In genomic region chr10:96789571-96790108, GRCh38 we compare ENCODE assay signal across 10 cellular contexts. TPM values are rescaled to one million over a fixed set of nuclear protein-coding genes. Genes with fewer than 3 reads are reported as not detected.
DNase-seq lines count a peak whose midpoint lies in the region; ATAC-seq, FAIRE-seq and TF ChIP-seq lines count a peak whose summit lies in the region.
"Had no signal": no experiment of that assay in that cellular context is flagged by ENCODE, and none has a peak within 500 bp of the region (broad histone marks: within the 10 kb centered on the region; RNA-seq: fewer than 3 reads in every experiment).

No MANE protein-coding gene starts in this region.

- no peak overlapping the region for H3K27ac ChIP-seq in GM12878 (ENCODE audit: control insufficient read depth, insufficient read depth)
- H3K27ac ChIP-seq: psoas muscle had no signal

- TF ChIP-seq POLR2A in GM12878 (IDR thresholded peaks at IDR 0.05; ENCODE audit: low read depth, low read length), result no peak

- H3K79me2 ChIP-seq in GM12878 (ENCODE audit: control insufficient read depth, insufficient read depth, low read length), result no peaks in the 10 kb centered on the region

- POLR2A ChIA-PET in GM12878 (lab: Charles Lee), result no interaction called here

- 0% methylated on average over 4 of the region's 4 CpGs for WGBS in GM12878 (ENCODE audit: insufficient coverage, insufficient replicate concordance, low lambda C conversion rate, missing lambda C conversion rate)

- no peak overlapping the region for H2AFZ ChIP-seq in GM12878 (ENCODE audit: control insufficient read depth, low read depth, low read length)

- peaks cover 3% of the 10 kb centered on the region; the same call in 1 of the 2 replicates for H4K20me1 ChIP-seq in GM12878 (ENCODE audit: control insufficient read depth, insufficient read depth)

- H3K4me3 ChIP-seq in GM12878, result no peak overlapping the region
- H3K4me3 ChIP-seq: MG63, psoas muscle had no signal

- H3K36me3 ChIP-seq in GM12878 (ENCODE audit: control insufficient read depth in 2 of 2, insufficient read depth in 2 of 2, low read length in 1 of 2), result no peaks in the 10 kb centered on the region
- H3K36me3 ChIP-seq: MG63 had no signal

- TF ChIP-seq CTCF in GM12878 (IDR thresholded peaks at IDR 0.05 in 2 of 3, conservative IDR thresholded peaks at IDR 0.05 in 1 of 3; ENCODE audit: control insufficient read depth in 2 of 3, extremely low read depth in 1 of 3, insufficient read depth in 1 of 3, low read depth in 3 of 3, low read length in 3 of 3), result peak in 2 of 3 experiments; percentile 25 to 28; a peak in 3 of 6 replicates

- peak; percentile 67 for DNase-seq in DMS53 (lab: John Stamatoyannopoulos, UW)
- DNase-seq in GM12878 (ENCODE audit: low read depth, low spot score), result peak; percentile 37
- DNase-seq in dermis blood vessel endothelial cell, result no peak
- DNase-seq in stimulated activated CD4-positive, alpha-beta T cell treated with anti-CD3 and anti-CD28 coated beads, Interleukin-15, amount 100 ng/mL, for 24 hours, result no peak
- DNase-seq in NCI-H526 (lab: John Stamatoyannopoulos, UW), result no peak
- DNase-seq in NCI-H446 treated with DMSO at 0.1 percent for 48 hours (lab: John Stamatoyannopoulos, UW), result no peak
- DNase-seq: MG63, psoas muscle had no signal

- intact Hi-C loops in GM12878 (cut with micrococcal nuclease; ENCODE audit: unreplicated experiment), result no loop called here

- CTCF ChIA-PET in GM12878 (lab: Yijun Ruan, JAX), result interaction anchor here (0.7 to 2.2 kb wide), 10 partner anchors 13 to 236 kb away, joined by 3 to 8 read pairs (median 4); no protein-coding TSS in a partner anchor

- ATAC-seq in GM19452 (IDR thresholded peaks at IDR 0.05; ENCODE audit: unreplicated experiment), result peak; percentile 66
- ATAC-seq in HG03442 (IDR thresholded peaks at IDR 0.05; ENCODE audit: unreplicated experiment), result peak; percentile 85
- peak; percentile 98 for ATAC-seq in GM12878
- ATAC-seq: psoas muscle had no signal

- no peak for TF ChIP-seq EP300 in GM12878 (IDR thresholded peaks at IDR 0.05; ENCODE audit: borderline replicate concordance in 1 of 2, control insufficient read depth in 1 of 2, low read depth in 2 of 2, low read length in 2 of 2)

- RAD21 ChIA-PET in GM12878 (lab: Charles Lee; ENCODE audit: unreplicated experiment), result interaction anchor here (0.8 to 1.2 kb wide), 5 partner anchors 31 to 236 kb away, joined by 3 to 6 read pairs (median 3); no protein-coding TSS in a partner anchor

- peak overlapping the region; percentile 54; the same call in 1 of the 2 replicates for H3K4me2 ChIP-seq in GM12878 (ENCODE audit: control insufficient read depth, insufficient read depth)

- no peak overlapping the region for H3K9ac ChIP-seq in GM12878 (ENCODE audit: control insufficient read depth, insufficient read depth, low read length)

- no peaks in the 10 kb centered on the region; the same call in 2 of the 3 replicates for H3K9me3 ChIP-seq in GM12878 (replicated peaks; ENCODE audit: control insufficient read depth, insufficient read depth, low read length)
- H3K9me3 ChIP-seq: MG63, psoas muscle had no signal

- in situ Hi-C loops in GM12878 (cut with MboI), result no loop called here

- no TSS peak for BruUV-seq in GM12878 (replicated peaks; lab: Mats Ljungman, UMichigan)

- TF ChIP-seq RAD21 in GM12878 (IDR thresholded peaks at IDR 0.05; ENCODE audit: insufficient read depth, low read depth, low read length), result no peak

- SMC1A ChIA-PET in GM12878 (lab: Charles Lee; ENCODE audit: uncharacterized antibody, unreplicated experiment), result interaction anchor here (0.7 to 2.1 kb wide), 10 partner anchors 10 to 236 kb away, joined by 3 to 5 read pairs (median 4); no protein-coding TSS in a partner anchor

- H3K4me1 ChIP-seq in GM12878 (ENCODE audit: control insufficient read depth, insufficient read depth, low read length), result peaks cover 10% of the 10 kb centered on the region
- H3K4me1 ChIP-seq: psoas muscle had no signal

- peak; percentile 93 for FAIRE-seq in GM12878 (lab: Jason Lieb, UNC)

- no peaks in the 10 kb centered on the region for H3K27me3 ChIP-seq in GM12878 (replicated peaks in 1 of 2; ENCODE audit: control insufficient read depth in 2 of 2, insufficient read depth in 2 of 2, low read length in 1 of 2)

TF ChIP-seq in GM12878, 131 proteins besides CTCF, POLR2A, EP300 and RAD21 (continues in another document):
- TF ChIP-seq HDGF (IDR thresholded peaks at IDR 0.05) (0 out of 2 replicates have a peak, but pooled peaks have one; percentile 57), RELB (IDR thresholded peaks at IDR 0.05; ENCODE audit: low read depth) (peak; percentile 52; the same call in 1 of the 2 replicates), NFIC (IDR thresholded peaks at IDR 0.05; ENCODE audit: low read depth, low read length) (0 out of 2 replicates have a peak, but pooled peaks have one; percentile 38), NBN (IDR thresholded peaks at IDR 0.05) (peak; percentile 50; the same call in 1 of the 2 replicates), SMAD1 (IDR thresholded peaks at IDR 0.05; ENCODE audit: low read depth, partially characterized antibody) (no peak), TCF3 (IDR thresholded peaks at IDR 0.05; ENCODE audit: borderline replicate concordance, insufficient read depth, low read depth, low read length) (0 out of 2 replicates have a peak, but pooled peaks have one; percentile 7), STAT1 (conservative IDR thresholded peaks at IDR 0.05) (no peak), ATF7 (IDR thresholded peaks at IDR 0.05; ENCODE audit: low read depth) (no peak; the same call in 1 of the 2 replicates), EGR1 (IDR thresholded peaks at IDR 0.05; ENCODE audit: borderline replicate concordance in 1 of 2, low read depth in 2 of 2, low read length in 2 of 2) (no peak), YBX1 (IDR thresholded peaks at IDR 0.05) (no peak), REST (IDR thresholded peaks at IDR 0.05; ENCODE audit: low read depth, low read length) (no peak), ZNF217 (IDR thresholded peaks at IDR 0.05) (no peak), MTA2 (IDR thresholded peaks at IDR 0.05; ENCODE audit: low read depth) (peak; percentile 18; the same call in 1 of the 2 replicates), IKZF1 (conservative IDR thresholded peaks at IDR 0.05) (peak; percentile 43), CBFB (IDR thresholded peaks at IDR 0.05; ENCODE audit: low read depth) (no peak), ZSCAN29 (IDR thresholded peaks at IDR 0.05) (no peak), RUNX3 (IDR thresholded peaks at IDR 0.05; ENCODE audit: low read length) (peak; percentile 50)

RNA-seq across cellular contexts. Expression of gene LCOR, which starts 42.5 kb away (rescaled TPM):
- 164 and 167 TPM in 2 replicates for total RNA-seq in GM12878 (2013; cell fraction: nucleolus; rRNA removed)
- total RNA-seq in GM12878 (2014; rRNA removed) (11.2 and 16.2 TPM in 2 replicates), GM12878 (2014; rRNA removed; fragmentation: Illumina TruSeq; extraction: Trizol) (17.8 and 19.2 TPM in 2 replicates), GM12878 (2021) (18.9 and 22.0 TPM in 2 replicates), dermis blood vessel endothelial cell (14.8 and 23.8 TPM in 2 replicates)
- polyA plus RNA-seq in GM12878 (2011; ENCODE audit: low read depth), result 18.1 TPM
- polyA plus RNA-seq in GM12878 (2011; rRNA removed) (18.0 and 24.9 TPM in 2 replicates), GM12878 (2014; fragmentation: Illumina TruSeq; extraction: Trizol) (10.2 and 16.0 TPM in 2 replicates), GM12878 (2014; fragmentation: Nextera tagmentation; extraction: Ambion mirVana) (1 to 10 TPM; 1.6 to 6.1 TPM), GM12878 (2014; rRNA removed) (5.2 and 6.6 TPM in 2 replicates), GM12878 (2016; fragmentation: Nextera tagmentation; extraction: Ambion mirVana) (10 to 100 TPM; 15.3 to 16.9 TPM)
- polyA plus RNA-seq in GM12878 (2011; cell fraction: cytosol; rRNA removed), result 6.8 and 12.2 TPM in 2 replicates
- polyA plus RNA-seq in GM12878 (2011; cell fraction: nucleus; rRNA removed), result 19.2 and 25.2 TPM in 2 replicates
- polyA plus RNA-seq in GM12878 (2012), result 8.0 TPM in 2 replicates
- 34.7 and 38.0 TPM in 2 replicates for polyA minus RNA-seq in GM12878 (2011; rRNA and poly(A)+ RNA removed)
- 9.0 and 13.2 TPM in 2 replicates for polyA minus RNA-seq in GM12878 (2011; cell fraction: cytosol; rRNA and poly(A)+ RNA removed)
- 35.9 and 66.6 TPM in 2 replicates for polyA minus RNA-seq in GM12878 (2011; cell fraction: nucleus; rRNA and poly(A)+ RNA removed)

Comparison
In these comparisons a context has a peak if more than half of its experiments do, and no peak if none do; other contexts are left out.
1. DNase-seq: peak in DMS53 (single experiment) and GM12878 (single experiment); none in dermis blood vessel endothelial cell (single experiment), stimulated activated CD4-positive, alpha-beta T cell treated with anti-CD3 and anti-CD28 coated beads, Interleukin-15, amount 100 ng/mL, for 24 hours (single experiment), NCI-H526 (0 of 2) and NCI-H446 treated with DMSO at 0.1 percent for 48 hours (single experiment).
2. Peak in every context shown above with its lines, with median percentiles within 50 percentile points of each other: ATAC-seq.